1 cellular context compared by ENCODE assay signal in genomic region chr11:74948898-74949747, GRCh38.
TF ChIP-seq lines count a peak whose summit lies in the region.

Gene SPCS2, plus strand, starts transcription at chr11:74949266. Its CDS starts 20 bp downstream, at chr11:74949286.
Gene XRRA1, minus strand, starts transcription at chr11:74949091. Its CDS starts 8,213 bp downstream, at chr11:74940878.

TF ChIP-seq in H1, 55 proteins besides CTCF, POLR2A, EP300 and RAD21 (continued from another document):
- TF ChIP-seq HDAC2 (IDR thresholded peaks at IDR 0.05; ENCODE audit: borderline replicate concordance in 1 of 2, low read depth in 2 of 2, low read length in 2 of 2): peak in 1 of 2 experiments; percentile 77; a peak in 1 of 4 replicates
- TF ChIP-seq BCL11A (IDR thresholded peaks at IDR 0.05; ENCODE audit: low read depth in 2 of 2, low read length in 2 of 2): no peak
- no peak for TF ChIP-seq ZNF274 (IDR thresholded peaks at IDR 0.05; ENCODE audit: borderline replicate concordance, extremely low read depth, low read length)
- TF ChIP-seq, protein P1, sequence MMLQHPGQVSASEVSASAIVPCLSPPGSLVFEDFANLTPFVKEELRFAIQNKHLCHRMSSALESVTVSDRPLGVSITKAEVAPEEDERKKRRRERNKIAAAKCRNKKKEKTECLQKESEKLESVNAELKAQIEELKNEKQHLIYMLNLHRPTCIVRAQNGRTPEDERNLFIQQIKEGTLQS (IDR thresholded peaks at IDR 0.05; ENCODE audit: insufficient read depth, low read depth, low read length): peak; percentile 64; the same call in 1 of the 2 replicates
- no peak for TF ChIP-seq JUN (IDR thresholded peaks at IDR 0.05; ENCODE audit: low read depth, low read length)
- no peak; the same call in 1 of the 2 replicates for TF ChIP-seq RBBP5 (IDR thresholded peaks at IDR 0.05; ENCODE audit: borderline replicate concordance, low read depth, low read length)
- TF ChIP-seq GABPA (IDR thresholded peaks at IDR 0.05; ENCODE audit: borderline replicate concordance, insufficient read depth, low read length): no peak
- no peak for TF ChIP-seq NANOG (IDR thresholded peaks at IDR 0.05; ENCODE audit: insufficient read depth, low read depth, low read length, poor library complexity, severe bottlenecking)
- no peak for TF ChIP-seq CBX8 (IDR thresholded peaks at IDR 0.05; ENCODE audit: borderline replicate concordance, low read depth, low read length)
- TF ChIP-seq, protein P2, sequence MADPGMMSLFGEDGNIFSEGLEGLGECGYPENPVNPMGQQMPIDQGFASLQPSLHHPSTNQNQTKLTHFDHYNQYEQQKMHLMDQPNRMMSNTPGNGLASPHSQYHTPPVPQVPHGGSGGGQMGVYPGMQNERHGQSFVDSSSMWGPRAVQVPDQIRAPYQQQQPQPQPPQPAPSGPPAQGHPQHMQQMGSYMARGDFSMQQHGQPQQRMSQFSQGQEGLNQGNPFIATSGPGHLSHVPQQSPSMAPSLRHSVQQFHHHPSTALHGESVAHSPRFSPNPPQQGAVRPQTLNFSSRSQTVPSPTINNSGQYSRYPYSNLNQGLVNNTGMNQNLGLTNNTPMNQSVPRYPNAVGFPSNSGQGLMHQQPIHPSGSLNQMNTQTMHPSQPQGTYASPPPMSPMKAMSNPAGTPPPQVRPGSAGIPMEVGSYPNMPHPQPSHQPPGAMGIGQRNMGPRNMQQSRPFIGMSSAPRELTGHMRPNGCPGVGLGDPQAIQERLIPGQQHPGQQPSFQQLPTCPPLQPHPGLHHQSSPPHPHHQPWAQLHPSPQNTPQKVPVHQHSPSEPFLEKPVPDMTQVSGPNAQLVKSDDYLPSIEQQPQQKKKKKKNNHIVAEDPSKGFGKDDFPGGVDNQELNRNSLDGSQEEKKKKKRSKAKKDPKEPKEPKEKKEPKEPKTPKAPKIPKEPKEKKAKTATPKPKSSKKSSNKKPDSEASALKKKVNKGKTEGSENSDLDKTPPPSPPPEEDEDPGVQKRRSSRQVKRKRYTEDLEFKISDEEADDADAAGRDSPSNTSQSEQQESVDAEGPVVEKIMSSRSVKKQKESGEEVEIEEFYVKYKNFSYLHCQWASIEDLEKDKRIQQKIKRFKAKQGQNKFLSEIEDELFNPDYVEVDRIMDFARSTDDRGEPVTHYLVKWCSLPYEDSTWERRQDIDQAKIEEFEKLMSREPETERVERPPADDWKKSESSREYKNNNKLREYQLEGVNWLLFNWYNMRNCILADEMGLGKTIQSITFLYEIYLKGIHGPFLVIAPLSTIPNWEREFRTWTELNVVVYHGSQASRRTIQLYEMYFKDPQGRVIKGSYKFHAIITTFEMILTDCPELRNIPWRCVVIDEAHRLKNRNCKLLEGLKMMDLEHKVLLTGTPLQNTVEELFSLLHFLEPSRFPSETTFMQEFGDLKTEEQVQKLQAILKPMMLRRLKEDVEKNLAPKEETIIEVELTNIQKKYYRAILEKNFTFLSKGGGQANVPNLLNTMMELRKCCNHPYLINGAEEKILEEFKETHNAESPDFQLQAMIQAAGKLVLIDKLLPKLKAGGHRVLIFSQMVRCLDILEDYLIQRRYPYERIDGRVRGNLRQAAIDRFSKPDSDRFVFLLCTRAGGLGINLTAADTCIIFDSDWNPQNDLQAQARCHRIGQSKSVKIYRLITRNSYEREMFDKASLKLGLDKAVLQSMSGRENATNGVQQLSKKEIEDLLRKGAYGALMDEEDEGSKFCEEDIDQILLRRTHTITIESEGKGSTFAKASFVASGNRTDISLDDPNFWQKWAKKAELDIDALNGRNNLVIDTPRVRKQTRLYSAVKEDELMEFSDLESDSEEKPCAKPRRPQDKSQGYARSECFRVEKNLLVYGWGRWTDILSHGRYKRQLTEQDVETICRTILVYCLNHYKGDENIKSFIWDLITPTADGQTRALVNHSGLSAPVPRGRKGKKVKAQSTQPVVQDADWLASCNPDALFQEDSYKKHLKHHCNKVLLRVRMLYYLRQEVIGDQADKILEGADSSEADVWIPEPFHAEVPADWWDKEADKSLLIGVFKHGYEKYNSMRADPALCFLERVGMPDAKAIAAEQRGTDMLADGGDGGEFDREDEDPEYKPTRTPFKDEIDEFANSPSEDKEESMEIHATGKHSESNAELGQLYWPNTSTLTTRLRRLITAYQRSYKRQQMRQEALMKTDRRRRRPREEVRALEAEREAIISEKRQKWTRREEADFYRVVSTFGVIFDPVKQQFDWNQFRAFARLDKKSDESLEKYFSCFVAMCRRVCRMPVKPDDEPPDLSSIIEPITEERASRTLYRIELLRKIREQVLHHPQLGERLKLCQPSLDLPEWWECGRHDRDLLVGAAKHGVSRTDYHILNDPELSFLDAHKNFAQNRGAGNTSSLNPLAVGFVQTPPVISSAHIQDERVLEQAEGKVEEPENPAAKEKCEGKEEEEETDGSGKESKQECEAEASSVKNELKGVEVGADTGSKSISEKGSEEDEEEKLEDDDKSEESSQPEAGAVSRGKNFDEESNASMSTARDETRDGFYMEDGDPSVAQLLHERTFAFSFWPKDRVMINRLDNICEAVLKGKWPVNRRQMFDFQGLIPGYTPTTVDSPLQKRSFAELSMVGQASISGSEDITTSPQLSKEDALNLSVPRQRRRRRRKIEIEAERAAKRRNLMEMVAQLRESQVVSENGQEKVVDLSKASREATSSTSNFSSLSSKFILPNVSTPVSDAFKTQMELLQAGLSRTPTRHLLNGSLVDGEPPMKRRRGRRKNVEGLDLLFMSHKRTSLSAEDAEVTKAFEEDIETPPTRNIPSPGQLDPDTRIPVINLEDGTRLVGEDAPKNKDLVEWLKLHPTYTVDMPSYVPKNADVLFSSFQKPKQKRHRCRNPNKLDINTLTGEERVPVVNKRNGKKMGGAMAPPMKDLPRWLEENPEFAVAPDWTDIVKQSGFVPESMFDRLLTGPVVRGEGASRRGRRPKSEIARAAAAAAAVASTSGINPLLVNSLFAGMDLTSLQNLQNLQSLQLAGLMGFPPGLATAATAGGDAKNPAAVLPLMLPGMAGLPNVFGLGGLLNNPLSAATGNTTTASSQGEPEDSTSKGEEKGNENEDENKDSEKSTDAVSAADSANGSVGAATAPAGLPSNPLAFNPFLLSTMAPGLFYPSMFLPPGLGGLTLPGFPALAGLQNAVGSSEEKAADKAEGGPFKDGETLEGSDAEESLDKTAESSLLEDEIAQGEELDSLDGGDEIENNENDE (IDR thresholded peaks at IDR 0.05; ENCODE audit: insufficient replicate concordance, low read length): no peak
- no peak for TF ChIP-seq NRF1 (IDR thresholded peaks at IDR 0.05; ENCODE audit: low read depth, low read length)
- peak; percentile 63 for TF ChIP-seq ASH2L (IDR thresholded peaks at IDR 0.05; ENCODE audit: low read length)
- peak; percentile 97 for TF ChIP-seq TAF1 (IDR thresholded peaks at IDR 0.05; ENCODE audit: low read depth, low read length)
- no peak for TF ChIP-seq SP2 (IDR thresholded peaks at IDR 0.05; ENCODE audit: low read length)
- TF ChIP-seq CHD1 (IDR thresholded peaks at IDR 0.05; ENCODE audit: low read depth, low read length): no peak; the same call in 1 of the 2 replicates
- TF ChIP-seq BRCA1 (IDR thresholded peaks at IDR 0.05; ENCODE audit: low read depth, low read length): no peak
- TF ChIP-seq CHD2 (IDR thresholded peaks at IDR 0.05; ENCODE audit: low read length): peak; percentile 56
- peak; percentile 79 for TF ChIP-seq E2F6 (IDR thresholded peaks at IDR 0.05)
- TF ChIP-seq BACH1 (IDR thresholded peaks at IDR 0.05; ENCODE audit: low read length): no peak
- TF ChIP-seq JUND (IDR thresholded peaks at IDR 0.05; ENCODE audit: low read length): 0 out of 2 replicates have a peak, but pooled peaks have one; percentile 21
- no peak for TF ChIP-seq SRF (IDR thresholded peaks at IDR 0.05; ENCODE audit: low read depth, low read length)
- TF ChIP-seq SP1 (IDR thresholded peaks at IDR 0.05; ENCODE audit: low read depth, low read length): peak; percentile 45; the same call in 1 of the 2 replicates
- TF ChIP-seq ATF2 (IDR thresholded peaks at IDR 0.05; ENCODE audit: low read length): no peak
- no peak for TF ChIP-seq KDM1A (IDR thresholded peaks at IDR 0.05; ENCODE audit: borderline replicate concordance, low read length)
- peak; percentile 87 for TF ChIP-seq TBP (IDR thresholded peaks at IDR 0.05; ENCODE audit: low read depth, low read length)
- no peak for TF ChIP-seq EGR1 (IDR thresholded peaks at IDR 0.05; ENCODE audit: borderline replicate concordance, low read depth, low read length)
- peak; percentile 86 for TF ChIP-seq TAF7 (optimal IDR thresholded peaks at IDR 0.05; ENCODE audit: borderline replicate concordance, low read depth, low read length)
- TF ChIP-seq SP4 (IDR thresholded peaks at IDR 0.05; ENCODE audit: low read length): no peak
- peak; percentile 97 for TF ChIP-seq YY1 (IDR thresholded peaks at IDR 0.05; ENCODE audit: low read depth, low read length)
- no peak for TF ChIP-seq RXRA (IDR thresholded peaks at IDR 0.05; ENCODE audit: insufficient read depth, low read depth, low read length)
- TF ChIP-seq KDM4A (IDR thresholded peaks at IDR 0.05; ENCODE audit: low read depth, low read length, severe bottlenecking): peak; percentile 97
- TF ChIP-seq RNF2 (IDR thresholded peaks at IDR 0.05; ENCODE audit: borderline replicate concordance, low read depth, low read length, missing control alignments, poor library complexity, severe bottlenecking): no peak
- peak; percentile 84 for TF ChIP-seq USF2 (IDR thresholded peaks at IDR 0.05; ENCODE audit: low read length)
- TF ChIP-seq POLR2AphosphoS5 (IDR thresholded peaks at IDR 0.05; ENCODE audit: low read depth, low read length): peak; percentile 97
- no peak for TF ChIP-seq EZH2 (IDR thresholded peaks at IDR 0.05; ENCODE audit: low read depth, low read length, severe bottlenecking)
- TF ChIP-seq HDAC6 (IDR thresholded peaks at IDR 0.05; ENCODE audit: low read depth, low read length): no peak
- peak; percentile 49 for TF ChIP-seq SIX5 (IDR thresholded peaks at IDR 0.05; ENCODE audit: low read depth, low read length)
- no peak for TF ChIP-seq SAP30 (IDR thresholded peaks at IDR 0.05; ENCODE audit: insufficient read depth, insufficient replicate concordance, low read length)
- no peak for TF ChIP-seq CTBP2 (IDR thresholded peaks at IDR 0.05; ENCODE audit: borderline replicate concordance, insufficient read depth, insufficient read length, low read length)
- peak; percentile 37; the same call in 1 of the 2 replicates for TF ChIP-seq TEAD4 (IDR thresholded peaks at IDR 0.05; ENCODE audit: low read depth, low read length)
- TF ChIP-seq GTF2F1 (IDR thresholded peaks at IDR 0.05; ENCODE audit: borderline replicate concordance, low read depth, low read length): no peak
- 0 out of 4 replicates have a peak, but pooled peaks of 1 of the 2 experiments have one; percentile 16 for TF ChIP-seq SIN3A (conservative IDR thresholded peaks at IDR 0.05 in 1 of 2, IDR thresholded peaks at IDR 0.05 in 1 of 2; ENCODE audit: low read depth in 1 of 2, low read length in 2 of 2)
- no peak for TF ChIP-seq TCF12 (IDR thresholded peaks at IDR 0.05; ENCODE audit: low read depth, low read length)
- peak; percentile 75 for TF ChIP-seq KDM5A (IDR thresholded peaks at IDR 0.05; ENCODE audit: low read length)
- no peak for TF ChIP-seq SIRT6 (IDR thresholded peaks at IDR 0.05; ENCODE audit: low read length)
- no peak for TF ChIP-seq CBX5 (IDR thresholded peaks at IDR 0.05; ENCODE audit: low read depth, low read length)
- TF ChIP-seq FOSL1 (IDR thresholded peaks at IDR 0.05; ENCODE audit: insufficient read depth, low read depth, low read length): no peak
- peak; percentile 82 for TF ChIP-seq MAX (IDR thresholded peaks at IDR 0.05)
